16 cellular contexts compared by ENCODE assay signal in genomic region chr14:99636487-99636886, GRCh38.
"Had no signal": no experiment of that assay in that cellular context is flagged by ENCODE, and none has a peak within 500 bp of the region (broad histone marks: within the 10 kb centered on the region; RNA-seq: fewer than 3 reads in every experiment).

No MANE protein-coding gene starts in this region.

- ATAC-seq: activated CD8-positive, alpha-beta T cell treated with anti-CD3 and anti-CD28 coated beads for 36 hours; body of pancreas; left lung; pancreas; sciatic nerve; WTC11 had no signal

- H3K27me3 Mint-ChIP-seq: activated naive CD8-positive, alpha-beta T cell had no signal

- H3K27ac Mint-ChIP-seq: activated CD8-positive, alpha-beta T cell treated with anti-CD3 and anti-CD28 coated beads for 36 hours; activated naive CD8-positive, alpha-beta T cell; WTC11 had no signal

- DNase-seq: activated CD4-positive, alpha-beta T cell treated with anti-CD3 and anti-CD28 coated beads for 48 hours; activated CD8-positive, alpha-beta T cell treated with anti-CD3 and anti-CD28 coated beads for 36 hours; activated gamma-delta T cell treated with Interleukin-2 at 50 U/mL for 16 hours; amniotic stem cell; body of pancreas; caudate nucleus; colonic mucosa; hippocampal formation; kidney; left lung; mammary epithelial cell; pancreas; T-helper 9 cell had no signal

- H3K9me3 Mint-ChIP-seq: activated CD8-positive, alpha-beta T cell treated with anti-CD3 and anti-CD28 coated beads for 36 hours; WTC11 had no signal

- H3K4me1 Mint-ChIP-seq: WTC11 had no signal

- H3K4me3 Mint-ChIP-seq: activated CD8-positive, alpha-beta T cell treated with anti-CD3 and anti-CD28 coated beads for 36 hours; activated naive CD8-positive, alpha-beta T cell; WTC11 had no signal
